ENCODE assay signal across 8 cellular contexts in the genomic region with DNA sequence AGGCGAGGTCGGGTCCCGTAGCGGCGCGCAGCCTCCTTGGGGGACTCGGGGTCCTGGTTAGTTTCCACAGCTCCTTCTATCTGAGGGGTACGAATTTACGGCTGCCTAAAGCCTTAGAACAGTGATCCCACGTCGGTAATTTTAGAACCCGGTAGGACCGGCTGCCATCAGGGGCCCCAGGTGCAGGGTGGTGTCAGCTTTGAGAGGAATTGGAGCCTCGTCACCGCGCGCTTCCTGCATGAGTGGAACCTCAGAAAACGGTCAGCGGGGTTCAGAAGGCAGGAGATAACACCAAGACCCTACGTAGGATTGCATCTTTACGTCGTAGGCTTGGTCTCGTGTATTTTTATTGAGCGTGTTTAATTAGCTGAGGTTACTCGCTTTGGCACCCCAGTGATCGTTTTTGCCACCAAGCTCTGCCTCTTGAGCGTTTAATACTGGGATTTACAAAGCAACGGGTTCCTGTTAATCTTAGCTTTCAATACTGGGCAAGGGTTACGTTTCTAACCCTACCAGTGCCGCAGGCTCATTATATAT. TPM values are rescaled to one million over a fixed set of nuclear protein-coding genes. Genes with fewer than 3 reads are reported as not detected.
DNase-seq lines count a peak whose midpoint lies in the region; ATAC-seq, FAIRE-seq and TF ChIP-seq lines count a peak whose summit lies in the region.

No MANE protein-coding gene starts in this region.

- no peak overlapping the region for H3K56ac ChIP-seq in H1 (replicated peaks; ENCODE audit: insufficient read length, low read depth, low read length)

- H3K4me3 ChIP-seq in KMS-11 (IDR thresholded peaks at IDR 0.05; ENCODE audit: insufficient read depth, low read depth, low read length) (no peak overlapping the region), H1 (ENCODE audit: extremely low read depth in 1 of 4, insufficient read depth in 2 of 4, low read depth in 3 of 4, low read length in 4 of 4) (peak overlapping the region; percentile 57 to 78 (median 72)), testis (peak overlapping the region; percentile 71)

- TF ChIP-seq RAD21 in H1 (IDR thresholded peaks at IDR 0.05 in 1 of 2, conservative IDR thresholded peaks at IDR 0.05 in 1 of 2; ENCODE audit: low read depth in 2 of 2, low read length in 2 of 2): no peak

- H2BK5ac ChIP-seq in H1 (ENCODE audit: low read depth, low read length): 0 out of 2 replicates have a peak overlapping the region, but pooled peaks have one; percentile 54

- peak; percentile 9 for FAIRE-seq in GM12891 (lab: Jason Lieb, UNC)
- no peak for FAIRE-seq in H1 (lab: Jason Lieb, UNC)

- H2AFZ ChIP-seq in KMS-11 (ENCODE audit: low read depth) (peak overlapping the region; percentile 95), H1 (ENCODE audit: low read length) (peak overlapping the region; percentile 90)

- peak overlapping the region; percentile 96 for H4K8ac ChIP-seq in H1 (ENCODE audit: extremely low read depth, insufficient read depth, low read length)

- H3K14ac ChIP-seq in H1 (ENCODE audit: insufficient read length): no peak overlapping the region

- TF ChIP-seq EP300 in H1 (IDR thresholded peaks at IDR 0.05; ENCODE audit: borderline replicate concordance in 1 of 2, low read depth in 2 of 2, low read length in 2 of 2): no peak

- DNase-seq in GM12891 (ENCODE audit: insufficient read length, low spot score) (peak; percentile 38), H1 (ENCODE audit: low read depth in 1 of 2, low spot score in 2 of 2) (no peak), myocyte (ENCODE audit: low read depth) (peak; percentile 73), testis (peak; percentile 51), GM10266 (ENCODE audit: extremely low spot score) (no peak)
- DNase-seq in activated CD4-positive, alpha-beta T cell treated with anti-CD3 and anti-CD28 coated beads for 1 hour: peak; percentile 41

- peak; percentile 46 for ATAC-seq in GM21737 (IDR thresholded peaks at IDR 0.05; ENCODE audit: unreplicated experiment)

- no peaks in the 10 kb centered on the region for H4K20me1 ChIP-seq in KMS-11 (ENCODE audit: insufficient read depth)
- H4K20me1 ChIP-seq in H1 (replicated peaks in 1 of 2; ENCODE audit: control insufficient read depth in 1 of 2, insufficient read depth in 2 of 2, low read length in 2 of 2): no peaks in the 10 kb centered on the region

- H2BK20ac ChIP-seq in H1 (ENCODE audit: low read length): no peak overlapping the region

- no peak overlapping the region for H3K4ac ChIP-seq in H1 (replicated peaks; ENCODE audit: insufficient read length, low read depth, low read length)

- H3K79me2 ChIP-seq in KMS-11 (ENCODE audit: insufficient read depth, low read depth) (no peaks in the 10 kb centered on the region; the same call in 1 of the 2 replicates), H1 (ENCODE audit: control insufficient read depth in 1 of 2, insufficient read depth in 2 of 2, low read length in 2 of 2) (peaks cover 3 to 9% of the 10 kb centered on the region in 2 experiments; a peak in 3 of 4 replicates)

- CTCF ChIA-PET in H1 (lab: Charles Lee; ENCODE audit: partially characterized antibody): interaction anchor here (0.8 to 2.4 kb wide), 5 partner anchors 9 to 195 kb away, joined by 3 to 10 read pairs (median 3); no protein-coding TSS in a partner anchor

- peak overlapping the region; percentile 94 for H3K4me2 ChIP-seq in KMS-11
- peak overlapping the region; percentile 82 to 86 for H3K4me2 ChIP-seq in H1 (ENCODE audit: insufficient read depth in 1 of 2, low read depth in 2 of 2, low read length in 2 of 2)

- H3K9me3 ChIP-seq in H1 (ENCODE audit: insufficient read depth in 2 of 2, low read depth in 1 of 2, low read length in 1 of 2) (peaks cover 0 to 6% of the 10 kb centered on the region in 2 experiments; a peak in 1 of 4 replicates), testis (no peaks in the 10 kb centered on the region)

- TF ChIP-seq POLR2A in GM12891 (IDR thresholded peaks at IDR 0.05; ENCODE audit: low read depth, low read length): peak; percentile 61
- peak in 1 of 2 experiments; percentile 22; a peak in 1 of 3 replicates for TF ChIP-seq POLR2A in H1 (IDR thresholded peaks at IDR 0.05; ENCODE audit: control extremely low read depth in 1 of 2, low read depth in 2 of 2, low read length in 2 of 2)
- no peak for TF ChIP-seq POLR2A in testis (IDR thresholded peaks at IDR 0.05)

- H3K23ac ChIP-seq in H1 (ENCODE audit: insufficient read length): no peak overlapping the region

- peak overlapping the region; percentile 62 for H4K91ac ChIP-seq in H1 (replicated peaks; ENCODE audit: insufficient read length, low read length)

- 10% methylated on average over 23 of the region's 30 CpGs; no CpG with 5 or more reads in 1 of the 2 experiments for WGBS in H1 (ENCODE audit: extremely low coverage in 1 of 2, insufficient coverage in 1 of 2, insufficient read length in 1 of 2, insufficient replicate concordance in 2 of 2, low coverage in 1 of 2, low lambda C conversion rate in 2 of 2, missing lambda C conversion rate in 1 of 2), 2 experiments
- WGBS in testis, 2 donors: 3 to 5% methylated on average over 23 to 30 of the region's 30 CpGs

- intact Hi-C loops in testis (cut with DNase I; ENCODE audit: low total_unique reads): no loop called here

- no peak overlapping the region for H2BK12ac ChIP-seq in H1 (ENCODE audit: low read depth, low read length)

- H3K27me3 ChIP-seq in KMS-11 (ENCODE audit: insufficient read depth, low read depth) (no peaks in the 10 kb centered on the region), H1 (replicated peaks in 1 of 4; ENCODE audit: control insufficient read depth in 3 of 4, extremely low read depth in 1 of 4, insufficient read depth in 3 of 4, low read length in 3 of 4) (peaks cover 0 to 9% (median 7%) of the 10 kb centered on the region in 4 experiments; a peak in 5 of 7 replicates), testis (no peaks in the 10 kb centered on the region)

- H3K9ac ChIP-seq in KMS-11 (peak overlapping the region; percentile 97), H1 (replicated peaks in 1 of 4; ENCODE audit: extremely low read depth in 1 of 4, low read depth in 3 of 4, low read length in 3 of 4) (peak overlapping the region; percentile 57 to 86 (median 70))

- TF ChIP-seq CTCF in KMS-11 (conservative IDR thresholded peaks at IDR 0.05; ENCODE audit: low read depth, low read length): no peak
- TF ChIP-seq CTCF in H1 (IDR thresholded peaks at IDR 0.05; ENCODE audit: control extremely low read depth in 1 of 3, insufficient read depth in 1 of 3, low read depth in 1 of 3, low read length in 3 of 3): no peak
- no peak for TF ChIP-seq CTCF in testis (IDR thresholded peaks at IDR 0.05)
- TF ChIP-seq CTCF in GM10266 (IDR thresholded peaks at IDR 0.05; ENCODE audit: control insufficient read depth, insufficient read depth, low read depth, missing control alignments): no peak

- no peak overlapping the region for H2AK5ac ChIP-seq in H1 (ENCODE audit: low read depth, low read length)

- no peak overlapping the region for H2BK15ac ChIP-seq in H1 (ENCODE audit: low read length)

- H3K4me1 ChIP-seq in KMS-11 (ENCODE audit: low read depth, poor library complexity, severe bottlenecking) (peaks cover 16% of the 10 kb centered on the region), H1 (replicated peaks in 1 of 4; ENCODE audit: control insufficient read depth in 3 of 4, insufficient read depth in 4 of 4, low read length in 3 of 4) (peaks cover 0 to 8% (median 2%) of the 10 kb centered on the region in 4 experiments; a peak in 5 of 7 replicates), testis (no peaks in the 10 kb centered on the region)

- peak overlapping the region; percentile 96 for H3K27ac ChIP-seq in KMS-11
- H3K27ac ChIP-seq in H1 (ENCODE audit: low read depth, low read length): peak overlapping the region; percentile 82
- H3K27ac ChIP-seq in testis: peak overlapping the region; percentile 12 to 79

- H2BK120ac ChIP-seq in H1 (replicated peaks; ENCODE audit: low read depth, low read length): no peak overlapping the region

- POLR2A ChIA-PET in H1 (lab: Charles Lee; ENCODE audit: partially characterized antibody): interaction anchor here (0.6 to 1.4 kb wide), 4 partner anchors 9 to 943 kb away, joined by 3 to 6 read pairs (median 4); no protein-coding TSS in a partner anchor

- no peaks in the 10 kb centered on the region for H3K79me1 ChIP-seq in H1 (ENCODE audit: low read depth, low read length)

- peak overlapping the region; percentile 93 for H3K18ac ChIP-seq in H1 (ENCODE audit: extremely low read depth, low read length)

- peak overlapping the region; percentile 48 for H4K5ac ChIP-seq in H1 (ENCODE audit: insufficient read length, low read depth, low read length)

- peaks cover 7% of the 10 kb centered on the region; the same call in 1 of the 2 replicates for H3K23me2 ChIP-seq in H1 (ENCODE audit: low read depth, low read length)

- H3K36me3 ChIP-seq in KMS-11 (ENCODE audit: insufficient read depth): no peaks in the 10 kb centered on the region
- H3K36me3 ChIP-seq in H1 (ENCODE audit: control insufficient read depth in 2 of 4, insufficient read depth in 4 of 4, low read length in 3 of 4): no peaks in the 10 kb centered on the region
- H3K36me3 ChIP-seq in testis (ENCODE audit: low read depth, missing control alignments): no peaks in the 10 kb centered on the region

TF ChIP-seq in GM12891, 5 proteins besides CTCF, POLR2A, EP300 and RAD21:
- TF ChIP-seq POLR2AphosphoS5 (IDR thresholded peaks at IDR 0.05; ENCODE audit: low read depth, low read length) (peak; percentile 64), SPI1 (IDR thresholded peaks at IDR 0.05; ENCODE audit: low read depth, low read length) (no peak), POU2F2 (IDR thresholded peaks at IDR 0.05; ENCODE audit: low read depth, low read length) (no peak), TAF1 (IDR thresholded peaks at IDR 0.05; ENCODE audit: low read depth, low read length) (peak; percentile 80)

TF ChIP-seq in H1, 55 proteins besides CTCF, POLR2A, EP300 and RAD21:
- TF ChIP-seq GABPA (IDR thresholded peaks at IDR 0.05; ENCODE audit: borderline replicate concordance, insufficient read depth, low read length) (no peak), ASH2L (IDR thresholded peaks at IDR 0.05; ENCODE audit: low read length) (peak; percentile 67), NANOG (IDR thresholded peaks at IDR 0.05; ENCODE audit: insufficient read depth, low read depth, low read length, poor library complexity, severe bottlenecking) (no peak)

RNA-seq across cellular contexts. Expression of a gene that starts 0.4 kb away (rescaled TPM):
- 4.1 TPM for polyA plus RNA-seq in GM12891 (2012; ENCODE audit: low read depth, missing spikeins)
- 0.67 and 1.2 TPM in 2 replicates for total RNA-seq in H1 (2021; fragmentation: NEBNext Ultra II Directional; extraction: Animal tissue kit (Norgen Biotek cat#: 25700))
- 0.48 and 0.72 TPM in 2 replicates for polyA plus RNA-seq in H1 (2011; rRNA removed)
- polyA plus RNA-seq in H1 (2011; cell fraction: cytosol; rRNA removed): 0.97 TPM
- 1.0 TPM for polyA plus RNA-seq in H1 (2011; cell fraction: nucleus; rRNA removed)
- polyA plus RNA-seq in H1 (2012, experiment 1 of 2): 0.56 to 1.6 TPM (median 0.93 TPM) in 4 replicates
- polyA plus RNA-seq in H1 (2012, experiment 2 of 2): 0.42 TPM
- 1.4 TPM for polyA plus RNA-seq in H1 (2013, experiment 1 of 2)
- 1.6 TPM for polyA plus RNA-seq in H1 (2013, experiment 2 of 2)
- 0.46 and 0.57 TPM in 2 replicates for polyA minus RNA-seq in H1 (2011; rRNA and poly(A)+ RNA removed)
- polyA minus RNA-seq in H1 (2011; cell fraction: cytosol; rRNA and poly(A)+ RNA removed): not detected
- 1.2 TPM for polyA minus RNA-seq in H1 (2011; cell fraction: nucleus; rRNA and poly(A)+ RNA removed)
- total RNA-seq in myocyte: 1.1 and 2.9 TPM in 2 replicates
- polyA plus RNA-seq in myocyte (2012): 3.0 TPM
- total RNA-seq in testis: 10 to 100 TPM; 45.7 to 63.8 TPM
- polyA plus RNA-seq in testis (ENCODE audit: insufficient read depth, low read depth, low replicate concordance): 159 TPM

Comparison
In these comparisons a context has a peak if more than half of its experiments do, and no peak if none do; other contexts are left out.
1. DNase-seq: peak in GM12891 (single experiment), activated CD4-positive, alpha-beta T cell treated with anti-CD3 and anti-CD28 coated beads for 1 hour (single experiment), myocyte (single experiment) and testis (single experiment); none in H1 (0 of 2) and GM10266 (single experiment).
2. H3K27ac ChIP-seq: peak in every context shown above with its lines; median percentile 96 in KMS-11; 82 in H1; 46 in testis.
3. RNA of a gene that starts 0.4 kb away (total RNA-seq): 45.7 to 63.8 TPM in testis; 1.1 to 2.9 TPM in myocyte and 0.67 to 1.2 TPM in H1; every median in the first group is over 10 times any median in the second.